8 cellular contexts compared by ENCODE assay signal in the genomic region with DNA sequence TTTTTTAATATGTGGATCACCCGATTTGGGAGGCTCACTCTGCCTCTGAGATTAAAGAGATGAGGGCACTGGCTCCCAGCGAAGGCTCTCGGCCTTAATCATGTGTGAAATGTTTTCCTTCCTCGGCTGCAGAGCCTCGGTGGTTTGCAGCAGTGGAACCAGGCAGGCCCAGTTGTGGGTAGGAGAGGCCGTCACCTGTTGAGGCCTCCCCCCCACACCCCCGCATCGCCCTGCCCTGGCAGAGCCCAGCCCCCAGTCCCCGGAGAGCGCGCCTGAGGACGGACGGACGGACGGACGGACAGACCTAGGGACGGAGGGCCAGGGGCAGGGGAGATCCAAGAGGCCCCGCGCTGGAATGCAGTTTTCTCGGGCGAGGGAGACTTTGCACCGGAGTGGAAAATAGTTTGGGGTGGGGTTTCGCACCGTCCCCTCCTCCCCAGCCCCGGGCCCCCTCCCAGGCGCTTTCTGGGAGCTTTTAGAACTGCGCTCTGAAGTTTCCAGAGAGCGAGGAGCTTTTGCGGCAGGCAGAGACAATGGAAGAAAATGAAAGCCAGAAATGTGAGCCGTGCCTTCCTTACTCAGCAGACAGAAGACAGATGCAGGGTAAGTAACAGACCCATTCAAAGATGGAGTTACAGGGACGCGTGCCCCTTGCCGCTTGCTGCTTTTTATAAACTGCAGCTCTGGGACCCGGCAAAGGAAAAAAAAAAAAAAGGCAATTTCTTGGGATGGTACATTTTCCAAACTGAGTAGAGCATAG. TPM values are rescaled to one million over a fixed set of nuclear protein-coding genes. Genes with fewer than 3 reads are reported as not detected.
A peak's percentile ranks its signal among the peaks of the same experiment; 100 is the strongest.
DNase-seq lines count a peak whose midpoint lies in the region; ATAC-seq, FAIRE-seq and TF ChIP-seq lines count a peak whose summit lies in the region.

A gene with protein sequence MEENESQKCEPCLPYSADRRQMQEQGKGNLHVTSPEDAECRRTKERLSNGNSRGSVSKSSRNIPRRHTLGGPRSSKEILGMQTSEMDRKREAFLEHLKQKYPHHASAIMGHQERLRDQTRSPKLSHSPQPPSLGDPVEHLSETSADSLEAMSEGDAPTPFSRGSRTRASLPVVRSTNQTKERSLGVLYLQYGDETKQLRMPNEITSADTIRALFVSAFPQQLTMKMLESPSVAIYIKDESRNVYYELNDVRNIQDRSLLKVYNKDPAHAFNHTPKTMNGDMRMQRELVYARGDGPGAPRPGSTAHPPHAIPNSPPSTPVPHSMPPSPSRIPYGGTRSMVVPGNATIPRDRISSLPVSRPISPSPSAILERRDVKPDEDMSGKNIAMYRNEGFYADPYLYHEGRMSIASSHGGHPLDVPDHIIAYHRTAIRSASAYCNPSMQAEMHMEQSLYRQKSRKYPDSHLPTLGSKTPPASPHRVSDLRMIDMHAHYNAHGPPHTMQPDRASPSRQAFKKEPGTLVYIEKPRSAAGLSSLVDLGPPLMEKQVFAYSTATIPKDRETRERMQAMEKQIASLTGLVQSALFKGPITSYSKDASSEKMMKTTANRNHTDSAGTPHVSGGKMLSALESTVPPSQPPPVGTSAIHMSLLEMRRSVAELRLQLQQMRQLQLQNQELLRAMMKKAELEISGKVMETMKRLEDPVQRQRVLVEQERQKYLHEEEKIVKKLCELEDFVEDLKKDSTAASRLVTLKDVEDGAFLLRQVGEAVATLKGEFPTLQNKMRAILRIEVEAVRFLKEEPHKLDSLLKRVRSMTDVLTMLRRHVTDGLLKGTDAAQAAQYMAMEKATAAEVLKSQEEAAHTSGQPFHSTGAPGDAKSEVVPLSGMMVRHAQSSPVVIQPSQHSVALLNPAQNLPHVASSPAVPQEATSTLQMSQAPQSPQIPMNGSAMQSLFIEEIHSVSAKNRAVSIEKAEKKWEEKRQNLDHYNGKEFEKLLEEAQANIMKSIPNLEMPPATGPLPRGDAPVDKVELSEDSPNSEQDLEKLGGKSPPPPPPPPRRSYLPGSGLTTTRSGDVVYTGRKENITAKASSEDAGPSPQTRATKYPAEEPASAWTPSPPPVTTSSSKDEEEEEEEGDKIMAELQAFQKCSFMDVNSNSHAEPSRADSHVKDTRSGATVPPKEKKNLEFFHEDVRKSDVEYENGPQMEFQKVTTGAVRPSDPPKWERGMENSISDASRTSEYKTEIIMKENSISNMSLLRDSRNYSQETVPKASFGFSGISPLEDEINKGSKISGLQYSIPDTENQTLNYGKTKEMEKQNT (N-terminal part only) (plus strand): TSS at position 478 of the 760 bp plus-strand sequence. CDS start 56 bp downstream, at position 534.

- no peaks in the 10 kb centered on the region for H3F3A ChIP-seq in DOHH2 (ENCODE audit: control insufficient read depth, insufficient read depth)

- FAIRE-seq in RCC 7860 (lab: Jason Lieb, UNC) = no peak

- H3K9me3 Mint-ChIP-seq in H9 = peaks cover 2 to 3% of the 10 kb centered on the region in 2 experiments; a peak in 4 of 5 replicates

- peaks cover 31% of the 10 kb centered on the region for H3K4me1 ChIP-seq in DOHH2 (ENCODE audit: control insufficient read depth, low read length)
- peaks cover 5% of the 10 kb centered on the region; the same call in 1 of the 2 replicates for H3K4me1 ChIP-seq in H9 (ENCODE audit: insufficient read depth, low read length)

- no peak within 1 kb of the TSS for H4K5ac ChIP-seq in H9 (ENCODE audit: insufficient read length, low read depth, low read length)

- H3K4me3 Mint-ChIP-seq in H9 = peak within 1 kb of the TSS; percentile 87

- peak within 1 kb of the TSS; percentile 13 for H3K9ac ChIP-seq in H9 (ENCODE audit: extremely low read depth, insufficient read length, low read length)

- H3K4me3 ChIP-seq in DOHH2 (ENCODE audit: low read length) (peak within 1 kb of the TSS; percentile 53), epithelial cell of esophagus (ENCODE audit: low read length) (peak within 1 kb of the TSS; percentile 40)

- peak within 1 kb of the TSS; percentile 89 to 96 (median 89) for H3K27ac Mint-ChIP-seq in H9

- H2BK12ac ChIP-seq in H9 (ENCODE audit: insufficient read length, low read depth, low read length) = no peak within 1 kb of the TSS

- peak within 1 kb of the TSS; percentile 25; the same call in 1 of the 2 replicates for H3K14ac ChIP-seq in H9 (ENCODE audit: insufficient read depth, low read length)

- no peak within 1 kb of the TSS for H2BK15ac ChIP-seq in H9 (ENCODE audit: low read depth, low read length)

- H4K91ac ChIP-seq in H9 (ENCODE audit: insufficient read length, low read depth, low read length) = no peak within 1 kb of the TSS

- H3K9me3 ChIP-seq in DOHH2 (ENCODE audit: control insufficient read depth, insufficient read depth, low read length) (no peaks in the 10 kb centered on the region), H9 (ENCODE audit: control insufficient read depth, low read depth, low read length) (no peaks in the 10 kb centered on the region)

- H3K18ac ChIP-seq in H9 (ENCODE audit: insufficient read length, low read depth, low read length) = peak within 1 kb of the TSS; percentile 43

- no peak within 1 kb of the TSS for H2BK20ac ChIP-seq in H9 (ENCODE audit: low read depth, low read length, poor library complexity, severe bottlenecking)

- no peaks in the 10 kb centered on the region for H3K79me2 ChIP-seq in DOHH2 (ENCODE audit: control insufficient read depth, low read length)
- H3K79me2 ChIP-seq in H9 (ENCODE audit: insufficient read depth, low read length) = no peaks in the 10 kb centered on the region

- H3K36me3 ChIP-seq in DOHH2 (ENCODE audit: control insufficient read depth, low read length) = no peaks in the 10 kb centered on the region

- peaks cover 10% of the 10 kb centered on the region for H3K23me2 ChIP-seq in H9 (ENCODE audit: insufficient read length, low read depth, low read length, poor library complexity, severe bottlenecking)

- in situ Hi-C loops in G401 (cut with HindIII; ENCODE audit: low sequenced_read_pairs) = no loop called here

- no peaks in the 10 kb centered on the region for H3K79me1 ChIP-seq in H9 (ENCODE audit: insufficient read depth, low read depth, low read length, poor library complexity, severe bottlenecking)

- no peak within 1 kb of the TSS for H4K8ac ChIP-seq in H9 (replicated peaks; ENCODE audit: insufficient read length, low read depth, low read length)

- H2AK5ac ChIP-seq in H9 (ENCODE audit: insufficient read length, low read length) = no peak within 1 kb of the TSS

- peaks cover 55 to 66% of the 10 kb centered on the region in 2 experiments for H3K4me1 Mint-ChIP-seq in H9

- no peaks in the 10 kb centered on the region for H3K9me2 ChIP-seq in DOHH2 (replicated peaks; ENCODE audit: control insufficient read depth, low read length)

- H3K56ac ChIP-seq in H9 (ENCODE audit: insufficient read length, low read depth, low read length) = no peak within 1 kb of the TSS

- no peak for TF ChIP-seq CTCF in DOHH2 (IDR thresholded peaks at IDR 0.05; ENCODE audit: low read depth, low read length, poor library complexity, severe bottlenecking)
- TF ChIP-seq CTCF in H9 (conservative IDR thresholded peaks at IDR 0.05) = no peak
- no peak for TF ChIP-seq CTCF in epithelial cell of esophagus (IDR thresholded peaks at IDR 0.05; ENCODE audit: insufficient read depth, low read depth, low read length, missing control alignments)

- H3K4ac ChIP-seq in H9 (ENCODE audit: low read depth, low read length) = no peak within 1 kb of the TSS

- H4K20me1 ChIP-seq in DOHH2 (ENCODE audit: control insufficient read depth, insufficient read depth, low read depth, low read length) = no peaks in the 10 kb centered on the region
- no peaks in the 10 kb centered on the region for H4K20me1 ChIP-seq in H9 (ENCODE audit: control insufficient read depth, insufficient read depth, insufficient read length)

- peak within 1 kb of the TSS; percentile 54 for H3K4me2 ChIP-seq in DOHH2 (ENCODE audit: low read length)
- peak within 1 kb of the TSS; percentile 73 for H3K4me2 ChIP-seq in H9 (ENCODE audit: insufficient read depth, insufficient read length, low read length)

- H3K23ac ChIP-seq in H9 (ENCODE audit: insufficient read length, low read depth, low read length) = no peak within 1 kb of the TSS

- H3K27ac ChIP-seq in DOHH2 (ENCODE audit: low read depth, low read length) = no peak within 1 kb of the TSS; the same call in 1 of the 2 replicates
- H3K27ac ChIP-seq in H9 (ENCODE audit: insufficient read length, low read depth, low read length) = no peak within 1 kb of the TSS

- no peak within 1 kb of the TSS for H3T11ph ChIP-seq in H9 (ENCODE audit: low read length)

- no peak within 1 kb of the TSS for H2BK120ac ChIP-seq in H9 (ENCODE audit: low read depth, low read length, poor library complexity, severe bottlenecking)

- ATAC-seq in GM21381 (IDR thresholded peaks at IDR 0.05; ENCODE audit: unreplicated experiment) = no peak

- no peaks in the 10 kb centered on the region; the same call in 1 of the 2 replicates for H3K27me3 Mint-ChIP-seq in H9 (ENCODE audit: low read depth)

- peaks cover 4 to 9% (median 7%) of the 10 kb centered on the region in 3 experiments; a peak in 6 of 7 replicates for H3K36me3 Mint-ChIP-seq in H9 (ENCODE audit: insufficient read depth in 1 of 3, low read depth in 3 of 3)

- no peak within 1 kb of the TSS for H2AFZ ChIP-seq in H9 (ENCODE audit: low read length)

- no CpG with 5 or more reads among the region's 34 CpGs for WGBS in H9 (ENCODE audit: extremely low coverage, insufficient read length, low lambda C conversion rate)

- H3K27me3 ChIP-seq in DOHH2 (ENCODE audit: control insufficient read depth, low read length) (peaks cover 25% of the 10 kb centered on the region), H9 (ENCODE audit: insufficient read depth, low read length) (no peaks in the 10 kb centered on the region)

- no peak within 1 kb of the TSS for H2BK5ac ChIP-seq in H9 (ENCODE audit: insufficient read length, low read length)

- DNase-seq in H9 = peak; percentile 53
- peak; percentile 24 for DNase-seq in RCC 7860 (ENCODE audit: low spot score)
- DNase-seq in epithelial cell of esophagus (ENCODE audit: low read depth) = peak; percentile 21
- DNase-seq in mucosa of gallbladder (ENCODE audit: low spot score) = peak; percentile 27
- DNase-seq in G401 (ENCODE audit: low spot score) = no peak
- no peak for DNase-seq in D341Med (ENCODE audit: low spot score)

RNA-seq across cellular contexts. Expression of the gene that starts here (rescaled TPM):
- total RNA-seq in H9 (2021) = 17.2 and 18.6 TPM in 2 replicates
- 44.0 TPM for total RNA-seq in mucosa of gallbladder
- 0.31 and 2.1 TPM in 2 replicates for total RNA-seq in G401 (2014; rRNA removed; shearing (Covaris generic))

Comparison
In these comparisons a context has a peak if more than half of its experiments do, and no peak if none do; other contexts are left out.
1. DNase-seq: peak in H9 (single experiment), RCC 7860 (single experiment), epithelial cell of esophagus (single experiment) and mucosa of gallbladder (single experiment); none in G401 (single experiment) and D341Med (single experiment).